8 cellular contexts compared by ENCODE assay signal in the genomic region with DNA sequence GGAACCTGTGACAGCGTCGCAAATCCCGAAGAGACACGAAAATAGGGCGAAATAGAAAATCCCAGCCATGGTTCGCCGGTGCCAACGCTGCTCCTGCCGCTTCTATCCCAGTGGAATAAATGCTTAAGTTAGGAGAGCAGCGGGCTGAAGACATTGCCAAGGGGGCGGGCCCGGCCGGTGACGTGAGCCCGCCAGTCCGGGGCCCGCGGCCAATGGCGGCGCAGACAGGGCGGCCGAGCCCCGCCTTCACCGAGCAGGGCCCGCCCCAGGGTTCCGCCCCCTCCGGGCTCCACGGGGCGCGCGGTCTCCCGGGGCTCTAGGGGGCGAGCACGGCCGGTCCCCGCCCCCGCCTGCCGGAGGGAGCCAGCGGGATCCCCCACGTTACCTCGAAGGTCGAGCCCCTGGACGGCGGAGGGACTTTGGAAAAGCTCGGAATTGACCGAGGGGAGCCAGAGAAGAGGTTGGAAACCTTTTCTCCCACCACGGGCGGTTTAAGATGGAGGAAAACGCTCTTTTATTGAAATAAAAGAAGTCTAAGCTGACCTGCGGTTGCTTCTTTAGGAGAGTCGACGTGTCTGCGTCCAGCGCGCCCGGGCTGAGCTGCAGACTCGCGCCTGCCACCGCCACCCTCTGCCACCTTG. TPM values are rescaled to one million over a fixed set of nuclear protein-coding genes. Genes with fewer than 3 reads are reported as not detected.
A peak's percentile ranks its signal among the peaks of the same experiment; 100 is the strongest.
DNase-seq lines count a peak whose midpoint lies in the region; ATAC-seq lines count a peak whose summit lies in the region.

TSS of gene EPHA4 (minus strand) at position 125 of the 641 bp plus-strand sequence. CDS start at position 69, 56 bp downstream.

- ATAC-seq in GM19452 (IDR thresholded peaks at IDR 0.05; ENCODE audit: unreplicated experiment) (peak; percentile 89), HG03558 (IDR thresholded peaks at IDR 0.05; ENCODE audit: extremely low read depth, unreplicated experiment) (peak; percentile 87)

- H3K27me3 ChIP-seq in NT2/D1 (ENCODE audit: insufficient read depth, insufficient read length) (peaks cover 39% of the 10 kb centered on the region), mononuclear cell (ENCODE audit: insufficient read depth, low read length) (peaks cover 77% of the 10 kb centered on the region)

- H3K4me1 ChIP-seq in NT2/D1 (ENCODE audit: insufficient read depth, insufficient read length) (peaks cover 10% of the 10 kb centered on the region), mononuclear cell (ENCODE audit: insufficient read depth, low read length) (peaks cover 35% of the 10 kb centered on the region)

- H3K27ac ChIP-seq in epithelial cell of prostate = peak within 1 kb of the TSS; percentile 30

- H3K9me3 ChIP-seq in NT2/D1 (ENCODE audit: insufficient read depth, low read length) (no peaks in the 10 kb centered on the region), mononuclear cell (ENCODE audit: low read depth, low read length) (no peaks in the 10 kb centered on the region)

- H3K4me3 ChIP-seq in NT2/D1 (ENCODE audit: insufficient read length, low read depth) = peak within 1 kb of the TSS; percentile 67
- H3K4me3 ChIP-seq in mononuclear cell (ENCODE audit: low read length) = peak within 1 kb of the TSS; percentile 76

- H3K9ac ChIP-seq in NT2/D1 (ENCODE audit: insufficient read length, low read depth) = peak within 1 kb of the TSS; percentile 87

- DNase-seq in C1 segment of cervical spinal cord (lab: John Stamatoyannopoulos, UW) (peak in 13 of 14 donors; percentile 26 to 90 (median 74)), NT2/D1 (ENCODE audit: low read depth, low spot score) (peak; percentile 85), epithelial cell of prostate (ENCODE audit: low read depth, low spot score) (peak; percentile 34)
- DNase-seq in activated T-cell treated with anti-CD3 and anti-CD28 coated beads, Interleukin-2, amount 50 U/mL, for 1 hour = peak; percentile 93
- DNase-seq in stimulated activated CD8-positive, alpha-beta memory T cell treated with anti-CD3 and anti-CD28 coated beads, Interleukin-2, amount 100 ng/mL, for 1 hour (ENCODE audit: low read depth in 2 of 2) = peak; percentile 67 to 75

- H3K36me3 ChIP-seq in NT2/D1 (ENCODE audit: insufficient read depth, insufficient read length, low read length) = peaks cover 6% of the 10 kb centered on the region

RNA-seq across cellular contexts. Expression of gene EPHA4, which starts in this region (rescaled TPM):
- total RNA-seq in mononuclear cell = 19.0 TPM

Comparison
In these comparisons a context has a peak if more than half of its experiments do, and no peak if none do; other contexts are left out.
1. Peak in every context shown above with its lines: DNase-seq, ATAC-seq, H3K4me3 ChIP-seq and H3K27ac ChIP-seq.
2. DNase-seq: peak in every context shown above with its lines; median percentile 93 in activated T-cell treated with anti-CD3 and anti-CD28 coated beads, Interleukin-2, amount 50 U/mL, for 1 hour; 85 in NT2/D1; 74 in C1 segment of cervical spinal cord; 71 in stimulated activated CD8-positive, alpha-beta memory T cell treated with anti-CD3 and anti-CD28 coated beads, Interleukin-2, amount 100 ng/mL, for 1 hour; 34 in epithelial cell of prostate.